In genomic region chr14:103626150-103626850, GRCh38 we compare ENCODE assay signal across 9 cellular contexts. TPM values are rescaled to one million over a fixed set of nuclear protein-coding genes. Genes with fewer than 3 reads are reported as not detected.
DNase-seq lines count a peak whose midpoint lies in the region; ATAC-seq and TF ChIP-seq lines count a peak whose summit lies in the region.
"Had no signal": no experiment of that assay in that cellular context is flagged by ENCODE, and none has a peak within 500 bp of the region (broad histone marks: within the 10 kb centered on the region; RNA-seq: fewer than 3 reads in every experiment).

No MANE protein-coding gene starts in this region.

- H3K27ac ChIP-seq in suprapubic skin (no peak overlapping the region), heart left ventricle (peak overlapping the region in 4 of 12 donors; percentile 59 to 82 (median 69))
- H3K27ac ChIP-seq: neutrophil had no signal

- H3K36me3 Mint-ChIP-seq in neural crest cell (ENCODE audit: low read depth), result no peaks in the 10 kb centered on the region

- no peak overlapping the region for H3K27ac Mint-ChIP-seq in neural crest cell (ENCODE audit: unreplicated experiment)

- H3K4me3 ChIP-seq in Jurkat, Clone E6-1 (ENCODE audit: low read length), result no peak overlapping the region
- H3K4me3 ChIP-seq in suprapubic skin (no peak overlapping the region), heart left ventricle (no peak overlapping the region)

- H3K9me3 ChIP-seq in suprapubic skin (no peaks in the 10 kb centered on the region), heart left ventricle (no peaks in the 10 kb centered on the region)
- H3K9me3 ChIP-seq: neutrophil had no signal

- no peaks in the 10 kb centered on the region for H3K27me3 ChIP-seq in suprapubic skin
- H3K27me3 ChIP-seq in heart left ventricle, result no peaks in the 10 kb centered on the region

- peak overlapping the region; percentile 67 for H3K4me3 Mint-ChIP-seq in neural crest cell

- intact Hi-C loops in heart left ventricle (cut with DNase I), result loop anchor here in 5 of 10 donors (5.0 to 10.0 kb wide), 4 partner anchors 49 to 91 kb away; partner anchors contain the start of genes XRCC3 (in 1 of the 5) and ZFYVE21 (in 1 of the 5)

- H3K36me3 ChIP-seq in suprapubic skin (no peaks in the 10 kb centered on the region), heart left ventricle (peaks cover 0 to 2% (median 0%) of the 10 kb centered on the region in 9 donors)
- H3K36me3 ChIP-seq: neutrophil had no signal

- TF ChIP-seq CTCF in neural crest cell (conservative IDR thresholded peaks at IDR 0.05) (no peak), suprapubic skin (IDR thresholded peaks at IDR 0.05) (no peak), heart left ventricle (IDR thresholded peaks at IDR 0.05) (no peak)

- TF ChIP-seq POLR2A in suprapubic skin (IDR thresholded peaks at IDR 0.05) (no peak), heart left ventricle (IDR thresholded peaks at IDR 0.05) (no peak)

- H3K4me1 Mint-ChIP-seq in neural crest cell, result peaks cover 26% of the 10 kb centered on the region

- peaks cover 46% of the 10 kb centered on the region for H3K4me1 ChIP-seq in suprapubic skin
- H3K4me1 ChIP-seq in heart left ventricle, result peaks cover 6 to 57% (median 41%) of the 10 kb centered on the region in 12 donors

- no peaks in the 10 kb centered on the region for H3K27me3 Mint-ChIP-seq in neural crest cell (ENCODE audit: low read depth)

- TF ChIP-seq EP300 in suprapubic skin (IDR thresholded peaks at IDR 0.05), result no peak

- ATAC-seq in HG03520 (IDR thresholded peaks at IDR 0.05; ENCODE audit: unreplicated experiment) (no peak), heart left ventricle (no peak)

- H3K9me3 Mint-ChIP-seq in neural crest cell, result no peaks in the 10 kb centered on the region

- DNase-seq in COR-L47 (lab: John Stamatoyannopoulos, UW), result peak; percentile 38
- DNase-seq in Jurkat, Clone E6-1 (ENCODE audit: low read depth, low spot score), result peak; percentile 57
- DNase-seq in SHP77 (lab: John Stamatoyannopoulos, UW), result peak; percentile 96 to 98
- no peak for DNase-seq in neural crest cell (ENCODE audit: low read depth, low spot score)
- no peak for DNase-seq in suprapubic skin (ENCODE audit: low spot score in 2 of 2)
- no peak for DNase-seq in heart left ventricle
- DNase-seq: NCI-H526 had no signal

- WGBS in suprapubic skin, result 63% methylated on average over 3 of the region's 4 CpGs
- 73 to 100% (median 87%) methylated on average over 4 of the region's 4 CpGs for WGBS in heart left ventricle, 4 donors

RNA-seq across cellular contexts. Expression of gene KLC1, which starts 2.7 kb away (rescaled TPM):
- 62.6 TPM for polyA plus RNA-seq in Jurkat, Clone E6-1 (2012; ENCODE audit: insufficient read depth, insufficient read length)
- total RNA-seq in neural crest cell (173 and 180 TPM in 2 replicates), suprapubic skin (100 to 1,000 TPM; 195 to 421 (median 214) TPM), heart left ventricle (100 to 1,000 TPM; 127 to 241 (median 150) TPM)
- polyA plus RNA-seq in heart left ventricle, result 100 to 1,000 TPM; 162 to 171 TPM

Comparison
In these comparisons a context has a peak if more than half of its experiments do, and no peak if none do; other contexts are left out.
1. DNase-seq: peak in COR-L47 (single experiment), Jurkat, Clone E6-1 (single experiment) and SHP77 (2 of 2); none in neural crest cell (single experiment), suprapubic skin (0 of 2) and heart left ventricle (0 of 5).